13 cellular contexts compared by ENCODE assay signal in genomic region chr22:50280708-50281383, GRCh38. TPM values are rescaled to one million over a fixed set of nuclear protein-coding genes. Genes with fewer than 3 reads are reported as not detected.
DNase-seq lines count a peak whose midpoint lies in the region; ATAC-seq, FAIRE-seq and TF ChIP-seq lines count a peak whose summit lies in the region.
"Had no signal": no experiment of that assay in that cellular context is flagged by ENCODE, and none has a peak within 500 bp of the region (broad histone marks: within the 10 kb centered on the region; RNA-seq: fewer than 3 reads in every experiment).

No MANE protein-coding gene starts in this region.

- H3K79me1 ChIP-seq in H9 (ENCODE audit: insufficient read depth, low read depth, low read length, poor library complexity, severe bottlenecking): no peaks in the 10 kb centered on the region

- H3K36me3 ChIP-seq in HepG2 (replicated peaks in 1 of 2; ENCODE audit: control insufficient read depth in 1 of 2, insufficient read depth in 2 of 2, low read length in 2 of 2) (peaks cover 32 to 47% of the 10 kb centered on the region in 2 experiments; a peak in 4 of 5 replicates), right lobe of liver (peaks cover 0 to 85% (median 49%) of the 10 kb centered on the region in 4 donors), PC-9 (ENCODE audit: low read depth) (peaks cover 59% of the 10 kb centered on the region), stomach (peaks cover 89 to 96% (median 95%) of the 10 kb centered on the region in 4 donors)

- peaks cover 3% of the 10 kb centered on the region for H3K23me2 ChIP-seq in H9 (ENCODE audit: insufficient read length, low read depth, low read length, poor library complexity, severe bottlenecking)

- H2AFZ ChIP-seq in HepG2 (ENCODE audit: low read length) (no peak overlapping the region), PC-9 (no peak overlapping the region), H9 (ENCODE audit: low read length) (no peak overlapping the region)

- H3K9ac ChIP-seq in HepG2 (ENCODE audit: insufficient read depth, low read depth, low read length): no peak overlapping the region
- no peak overlapping the region for H3K9ac ChIP-seq in H9 (ENCODE audit: extremely low read depth, insufficient read length, low read length)

- TSS peak; percentile 60 for BruUV-seq in HepG2 (replicated peaks; lab: Mats Ljungman, UMichigan)
- BruUV-seq in PC-9 (replicated peaks; lab: Mats Ljungman, UMichigan): no TSS peak

- no peak overlapping the region for H3K18ac ChIP-seq in H9 (ENCODE audit: insufficient read length, low read depth, low read length)

- no peak overlapping the region for H3K4me3 ChIP-seq in HepG2 (replicated peaks in 1 of 3; ENCODE audit: insufficient read depth in 1 of 3, low read depth in 2 of 3, low read length in 3 of 3)
- no peak overlapping the region for H3K4me3 ChIP-seq in right lobe of liver
- H3K4me3 ChIP-seq in PC-9: no peak overlapping the region
- peak overlapping the region in 1 of 4 donors; percentile 32 for H3K4me3 ChIP-seq in stomach

- H3K79me2 ChIP-seq in HepG2 (ENCODE audit: insufficient read depth, low read length): no peaks in the 10 kb centered on the region
- H3K79me2 ChIP-seq in PC-9 (ENCODE audit: low read depth): peaks cover 21% of the 10 kb centered on the region
- no peaks in the 10 kb centered on the region for H3K79me2 ChIP-seq in H9 (ENCODE audit: insufficient read depth, low read length)

- H4K20me1 ChIP-seq in HepG2 (ENCODE audit: insufficient read depth, low read length) (no peaks in the 10 kb centered on the region), PC-9 (ENCODE audit: insufficient read depth) (peaks cover 8% of the 10 kb centered on the region), H9 (ENCODE audit: control insufficient read depth, insufficient read depth, insufficient read length) (no peaks in the 10 kb centered on the region)

- H3K4me3 Mint-ChIP-seq in H9: no peak overlapping the region
- H3K4me3 Mint-ChIP-seq: B cell had no signal

- no peak for FAIRE-seq in HepG2 (lab: Jason Lieb, UNC)

- no peak for TF ChIP-seq CTCF in HepG2 (CRISPR knock-in tag; IDR thresholded peaks at IDR 0.05)
- no peak for TF ChIP-seq CTCF in right lobe of liver (IDR thresholded peaks at IDR 0.05)
- no peak for TF ChIP-seq CTCF in PC-9 (conservative IDR thresholded peaks at IDR 0.05)
- TF ChIP-seq CTCF in stomach (IDR thresholded peaks at IDR 0.05): no peak
- no peak for TF ChIP-seq CTCF in H9 (conservative IDR thresholded peaks at IDR 0.05)

- H2BK120ac ChIP-seq in H9 (ENCODE audit: low read depth, low read length, poor library complexity, severe bottlenecking): no peak overlapping the region

- no peak overlapping the region for H3K4ac ChIP-seq in H9 (ENCODE audit: low read depth, low read length)

- TF ChIP-seq EP300 in HepG2 (IDR thresholded peaks at IDR 0.05; ENCODE audit: low read depth in 2 of 2, low read length in 2 of 2) (no peak), HepG2 (CRISPR knock-in tag; IDR thresholded peaks at IDR 0.05; ENCODE audit: borderline replicate concordance) (no peak), stomach (IDR thresholded peaks at IDR 0.05) (no peak)

- no peak overlapping the region for H3T11ph ChIP-seq in H9 (ENCODE audit: low read length)

- no peak overlapping the region for H4K91ac ChIP-seq in H9 (ENCODE audit: insufficient read length, low read depth, low read length)

- no peak overlapping the region for H3K4me2 ChIP-seq in HepG2 (ENCODE audit: low read depth, low read length)
- H3K4me2 ChIP-seq in PC-9: peak overlapping the region; percentile 75; the same call in 1 of the 2 replicates
- H3K4me2 ChIP-seq in H9 (ENCODE audit: insufficient read depth, insufficient read length, low read length): no peak overlapping the region

- intact Hi-C loops in HepG2 (cut with micrococcal nuclease; ENCODE audit: unreplicated experiment): no loop called here
- intact Hi-C loops in right lobe of liver (cut with DNase I): no loop called here
- intact Hi-C loops in PC-9 (cut with micrococcal nuclease; ENCODE audit: unreplicated experiment): no loop called here
- intact Hi-C loops in stomach (cut with DNase I; ENCODE audit: low total_unique reads): no loop called here

- POLR2A ChIA-PET in HepG2 (lab: Yijun Ruan, JAX) (no interaction called here), PC-9 (lab: Charles Lee; ENCODE audit: unreplicated experiment) (no interaction called here)

- DNase-seq in HepG2 (ENCODE audit: low spot score) (no peak), right lobe of liver (no peak), PC-9 (no peak), cerebellar cortex (ENCODE audit: low spot score) (peak; percentile 57), stomach (no peak), H9 (no peak), epidermal melanocyte (ENCODE audit: insufficient read length, low spot score) (no peak)
- DNase-seq: C1 segment of cervical spinal cord; CD4-positive, alpha-beta memory T cell; DND-41; GF-D8 had no signal

- CTCF ChIA-PET in HepG2 (lab: Yijun Ruan, JAX; ENCODE audit: low intra/inter-chr PET ratio, low total read pairs) (no interaction called here), PC-9 (lab: Charles Lee) (no interaction called here)

- TF ChIP-seq POLR2A in HepG2 (IDR thresholded peaks at IDR 0.05; ENCODE audit: insufficient read depth in 1 of 2, low read depth in 2 of 2, low read length in 2 of 2): no peak
- no peak for TF ChIP-seq POLR2A in right lobe of liver (IDR thresholded peaks at IDR 0.05)
- no peak for TF ChIP-seq POLR2A in stomach (IDR thresholded peaks at IDR 0.05)

- peaks cover 37 to 62% (median 59%) of the 10 kb centered on the region in 3 experiments for H3K36me3 Mint-ChIP-seq in H9 (ENCODE audit: insufficient read depth in 1 of 3, low read depth in 3 of 3)
- H3K36me3 Mint-ChIP-seq: CD4-positive, alpha-beta memory T cell had no signal

- H3K14ac ChIP-seq in H9 (ENCODE audit: insufficient read depth, low read length): no peak overlapping the region

- no peak overlapping the region for H2BK5ac ChIP-seq in H9 (ENCODE audit: insufficient read length, low read length)

- no peaks in the 10 kb centered on the region for H3K27me3 Mint-ChIP-seq in H9 (ENCODE audit: low read depth)
- H3K27me3 Mint-ChIP-seq: B cell; CD4-positive, alpha-beta memory T cell had no signal

- 93% methylated on average over 41 of the region's 47 CpGs for WGBS in HepG2 (ENCODE audit: low lambda C conversion rate)
- WGBS in right lobe of liver (ENCODE audit: insufficient coverage, low coverage, low lambda C conversion rate, missing lambda C conversion rate): 90% methylated on average over 7 of the region's 47 CpGs
- 72 to 84% (median 78%) methylated on average over 30 to 47 of the region's 47 CpGs for WGBS in stomach, 5 donors
- WGBS in H9 (ENCODE audit: extremely low coverage, insufficient read length, low lambda C conversion rate): no CpG with 5 or more reads among the region's 47 CpGs

- H3K9me3 ChIP-seq in HepG2 (ENCODE audit: low read length) (no peaks in the 10 kb centered on the region), right lobe of liver (no peaks in the 10 kb centered on the region), PC-9 (ENCODE audit: insufficient read depth, low read depth) (no peaks in the 10 kb centered on the region), stomach (no peaks in the 10 kb centered on the region), H9 (ENCODE audit: control insufficient read depth, low read depth, low read length) (no peaks in the 10 kb centered on the region)

- H3K56ac ChIP-seq in H9 (ENCODE audit: insufficient read length, low read depth, low read length): no peak overlapping the region

- no peak overlapping the region for H3K23ac ChIP-seq in H9 (ENCODE audit: insufficient read length, low read depth, low read length)

- H3K27ac ChIP-seq in HepG2 (ENCODE audit: extremely low read length, insufficient read depth, low read length): no peak overlapping the region
- H3K27ac ChIP-seq in right lobe of liver: no peak overlapping the region
- no peak overlapping the region for H3K27ac ChIP-seq in PC-9
- H3K27ac ChIP-seq in stomach: peak overlapping the region; percentile 84 to 95 (median 92)
- no peak overlapping the region for H3K27ac ChIP-seq in H9 (ENCODE audit: insufficient read length, low read depth, low read length)

- H3K27ac Mint-ChIP-seq in H9: no peak overlapping the region
- H3K27ac Mint-ChIP-seq: B cell; CD4-positive, alpha-beta memory T cell had no signal

- no peak overlapping the region for H2BK15ac ChIP-seq in H9 (ENCODE audit: low read depth, low read length)

- no peak overlapping the region for H4K5ac ChIP-seq in H9 (ENCODE audit: insufficient read length, low read depth, low read length)

- no peak for TF ChIP-seq RAD21 in HepG2 (CRISPR knock-in tag; IDR thresholded peaks at IDR 0.05)

- no peaks in the 10 kb centered on the region for H3K4me1 Mint-ChIP-seq in H9
- H3K4me1 Mint-ChIP-seq: B cell; CD4-positive, alpha-beta memory T cell had no signal

- H3K9me3 Mint-ChIP-seq in H9: peaks cover 6 to 9% of the 10 kb centered on the region in 2 experiments
- H3K9me3 Mint-ChIP-seq: CD4-positive, alpha-beta memory T cell had no signal

- no peaks in the 10 kb centered on the region for H3K9me2 ChIP-seq in PC-9 (ENCODE audit: insufficient read depth)

- no peak overlapping the region for H2AK5ac ChIP-seq in H9 (ENCODE audit: insufficient read length, low read length)

- H3K4me1 ChIP-seq in HepG2 (ENCODE audit: insufficient read depth, low read length) (no peaks in the 10 kb centered on the region), right lobe of liver (peaks cover 0 to 2% (median 0%) of the 10 kb centered on the region in 4 donors), PC-9 (replicated peaks; ENCODE audit: insufficient read depth) (peaks cover 38% of the 10 kb centered on the region), stomach (peaks cover 36 to 74% (median 55%) of the 10 kb centered on the region in 4 donors), H9 (ENCODE audit: insufficient read depth, low read length) (no peaks in the 10 kb centered on the region)

- H3K27me3 ChIP-seq in HepG2 (ENCODE audit: control insufficient read depth in 1 of 2, insufficient read depth in 2 of 2, low read length in 2 of 2): no peaks in the 10 kb centered on the region
- no peaks in the 10 kb centered on the region for H3K27me3 ChIP-seq in right lobe of liver
- H3K27me3 ChIP-seq in PC-9 (ENCODE audit: insufficient read depth, low read depth): no peaks in the 10 kb centered on the region
- no peaks in the 10 kb centered on the region for H3K27me3 ChIP-seq in stomach
- no peaks in the 10 kb centered on the region for H3K27me3 ChIP-seq in H9 (ENCODE audit: insufficient read depth, low read length)

- H3F3A ChIP-seq in PC-9 (ENCODE audit: insufficient read depth, low read depth): peaks cover 62% of the 10 kb centered on the region

- ATAC-seq in HepG2: no peak
- no peak for ATAC-seq in right lobe of liver
- no peak for ATAC-seq in GM19035 (IDR thresholded peaks at IDR 0.05; ENCODE audit: unreplicated experiment)

- no peak overlapping the region for H2BK20ac ChIP-seq in H9 (ENCODE audit: low read depth, low read length, poor library complexity, severe bottlenecking)

- no peak overlapping the region for H2BK12ac ChIP-seq in H9 (ENCODE audit: insufficient read length, low read depth, low read length)

- in situ Hi-C loops in HepG2 (cut with HindIII; ENCODE audit: extremely low pct_ligation_motif_present, low pct_unique_long_range_greater_than_20kb): no loop called here

- H4K8ac ChIP-seq in H9 (replicated peaks; ENCODE audit: insufficient read length, low read depth, low read length): no peak overlapping the region

RNA-seq across cellular contexts. Expression of gene MAPK11, which starts 10.7 kb away (rescaled TPM):
- total RNA-seq in HepG2 (2016; rRNA removed; fragmentation: Illumina TruSeq; extraction: Trizol) (0.15 TPM in 1 of 2 replicates, not detected in the other), right lobe of liver (1 to 10 TPM; 1.7 to 6.4 (median 2.5) TPM), PC-9 (2021) (5.5 and 10.0 TPM in 2 replicates), stomach (10 to 100 TPM in 1 of 5 donors, 1 to 10 TPM in 2, under 1 TPM in 1, not detected in 1; 0.29 to 10.1 (median 5.7) TPM), H9 (2021) (1.5 and 2.1 TPM in 2 replicates)
- total RNA-seq in HepG2 (2016; cell fraction: cytosol; rRNA removed; fragmentation: Illumina TruSeq; extraction: Trizol; ENCODE audit: low read depth): not detected in 2 replicates
- 0.12 and 0.15 TPM in 2 replicates for total RNA-seq in HepG2 (2016; cell fraction: insoluble cytoplasmic fraction; rRNA removed; fragmentation: Illumina TruSeq; extraction: Trizol)
- total RNA-seq in HepG2 (2016; cell fraction: membrane; rRNA removed; fragmentation: Illumina TruSeq; extraction: Trizol): 0.10 and 0.19 TPM in 2 replicates
- total RNA-seq in HepG2 (2016; cell fraction: nucleus; rRNA removed; fragmentation: Illumina TruSeq; extraction: Trizol): 0.28 TPM in 1 of 2 replicates, not detected in the other
- polyA plus RNA-seq in HepG2 (2011; rRNA removed) (0.17 and 0.46 TPM in 2 replicates), stomach (10 to 100 TPM in 2 of 3 donors, 1 to 10 TPM in 1; 8.5 to 13.6 (median 12.3) TPM)
- 0.13 and 0.19 TPM in 2 replicates for polyA plus RNA-seq in HepG2 (2011; cell fraction: cytosol; rRNA removed)
- 1.9 TPM in 2 replicates for polyA plus RNA-seq in HepG2 (2011; cell fraction: nucleus; rRNA removed)
- 0.21 TPM in 1 of 2 replicates, not detected in the other for polyA plus RNA-seq in HepG2 (2012)
- polyA plus RNA-seq in HepG2 (2016; cell fraction: cytosol; fragmentation: Illumina TruSeq; extraction: Trizol; ENCODE audit: low read depth): 0.05 and 0.07 TPM in 2 replicates
- 0.19 and 0.24 TPM in 2 replicates for polyA plus RNA-seq in HepG2 (2016; cell fraction: insoluble cytoplasmic fraction; fragmentation: Illumina TruSeq; extraction: Trizol; ENCODE audit: low read depth)
- polyA plus RNA-seq in HepG2 (2016; cell fraction: membrane; fragmentation: Illumina TruSeq; extraction: Trizol; ENCODE audit: low read depth): 0.13 TPM in 1 of 2 replicates, not detected in the other
- polyA plus RNA-seq in HepG2 (2016; cell fraction: nucleus; fragmentation: Illumina TruSeq; extraction: Trizol; ENCODE audit: insufficient read depth, low read depth): 0.25 and 0.37 TPM in 2 replicates
- polyA minus RNA-seq in HepG2 (2011; rRNA and poly(A)+ RNA removed; ENCODE audit: low replicate concordance): 0.58 and 0.94 TPM in 2 replicates
- not detected in 2 replicates for polyA minus RNA-seq in HepG2 (2011; cell fraction: cytosol; rRNA and poly(A)+ RNA removed)
- polyA minus RNA-seq in HepG2 (2011; cell fraction: nucleus; rRNA and poly(A)+ RNA removed): 0.13 TPM in 1 of 2 replicates, not detected in the other

RNA-seq across cellular contexts. Expression of gene MAPK12, which starts 19.4 kb away (rescaled TPM):
- total RNA-seq in HepG2 (2016; rRNA removed; fragmentation: Illumina TruSeq; extraction: Trizol): 15.0 and 23.3 TPM in 2 replicates
- 25.0 and 26.8 TPM in 2 replicates for total RNA-seq in HepG2 (2016; cell fraction: cytosol; rRNA removed; fragmentation: Illumina TruSeq; extraction: Trizol; ENCODE audit: low read depth)
- total RNA-seq in HepG2 (2016; cell fraction: insoluble cytoplasmic fraction; rRNA removed; fragmentation: Illumina TruSeq; extraction: Trizol): 15.4 and 25.6 TPM in 2 replicates
- total RNA-seq in HepG2 (2016; cell fraction: membrane; rRNA removed; fragmentation: Illumina TruSeq; extraction: Trizol): 43.0 and 45.2 TPM in 2 replicates
- 20.3 and 23.6 TPM in 2 replicates for total RNA-seq in HepG2 (2016; cell fraction: nucleus; rRNA removed; fragmentation: Illumina TruSeq; extraction: Trizol)
- 22.2 and 22.8 TPM in 2 replicates for polyA plus RNA-seq in HepG2 (2011; rRNA removed)
- polyA plus RNA-seq in HepG2 (2011; cell fraction: cytosol; rRNA removed): 12.9 and 20.7 TPM in 2 replicates
- polyA plus RNA-seq in HepG2 (2011; cell fraction: nucleus; rRNA removed): 115 and 151 TPM in 2 replicates
- polyA plus RNA-seq in HepG2 (2012): 6.9 and 10.9 TPM in 2 replicates
- polyA plus RNA-seq in HepG2 (2016; cell fraction: cytosol; fragmentation: Illumina TruSeq; extraction: Trizol; ENCODE audit: low read depth): 27.8 and 28.1 TPM in 2 replicates
- polyA plus RNA-seq in HepG2 (2016; cell fraction: insoluble cytoplasmic fraction; fragmentation: Illumina TruSeq; extraction: Trizol; ENCODE audit: low read depth): 14.6 and 16.4 TPM in 2 replicates
- polyA plus RNA-seq in HepG2 (2016; cell fraction: membrane; fragmentation: Illumina TruSeq; extraction: Trizol; ENCODE audit: low read depth): 37.0 and 38.8 TPM in 2 replicates
- polyA plus RNA-seq in HepG2 (2016; cell fraction: nucleus; fragmentation: Illumina TruSeq; extraction: Trizol; ENCODE audit: insufficient read depth, low read depth): 56.9 and 60.1 TPM in 2 replicates
- polyA minus RNA-seq in HepG2 (2011; rRNA and poly(A)+ RNA removed; ENCODE audit: low replicate concordance): 16.5 and 18.7 TPM in 2 replicates
- polyA minus RNA-seq in HepG2 (2011; cell fraction: cytosol; rRNA and poly(A)+ RNA removed): 5.1 and 9.2 TPM in 2 replicates
- 25.6 and 25.8 TPM in 2 replicates for polyA minus RNA-seq in HepG2 (2011; cell fraction: nucleus; rRNA and poly(A)+ RNA removed)
- 1 to 10 TPM; 2.1 to 7.6 (median 3.6) TPM for total RNA-seq in right lobe of liver
- 48.5 and 61.1 TPM in 2 replicates for total RNA-seq in PC-9 (2021)
- total RNA-seq in stomach: 10 to 100 TPM in 2 of 5 donors, 1 to 10 TPM in 3; 5.2 to 49.6 (median 9.3) TPM
- 1 to 10 TPM; 4.7 to 9.3 (median 7.1) TPM for polyA plus RNA-seq in stomach
- total RNA-seq in H9 (2021): 31.3 and 32.3 TPM in 2 replicates

RNA-seq across cellular contexts. Expression of gene PLXNB2, which starts 26.6 kb away (rescaled TPM):
- total RNA-seq in HepG2 (2016; rRNA removed; fragmentation: Illumina TruSeq; extraction: Trizol) (19.3 and 32.6 TPM in 2 replicates), right lobe of liver (100 to 1,000 TPM; 154 to 181 (median 161) TPM), PC-9 (2021) (250 and 260 TPM in 2 replicates), stomach (100 to 1,000 TPM; 105 to 648 (median 400) TPM), H9 (2021) (84.4 and 87.6 TPM in 2 replicates)
- total RNA-seq in HepG2 (2016; cell fraction: cytosol; rRNA removed; fragmentation: Illumina TruSeq; extraction: Trizol; ENCODE audit: low read depth): 4.6 and 4.9 TPM in 2 replicates
- 16.8 and 32.7 TPM in 2 replicates for total RNA-seq in HepG2 (2016; cell fraction: insoluble cytoplasmic fraction; rRNA removed; fragmentation: Illumina TruSeq; extraction: Trizol)
- 13.7 and 15.6 TPM in 2 replicates for total RNA-seq in HepG2 (2016; cell fraction: membrane; rRNA removed; fragmentation: Illumina TruSeq; extraction: Trizol)
- 43.2 and 57.8 TPM in 2 replicates for total RNA-seq in HepG2 (2016; cell fraction: nucleus; rRNA removed; fragmentation: Illumina TruSeq; extraction: Trizol)
- polyA plus RNA-seq in HepG2 (2011; rRNA removed) (68.9 and 79.4 TPM in 2 replicates), stomach (100 to 1,000 TPM in 2 of 3 donors, 10 to 100 TPM in 1; 50.3 to 197 (median 147) TPM)
- polyA plus RNA-seq in HepG2 (2011; cell fraction: cytosol; rRNA removed): 46.5 and 75.4 TPM in 2 replicates
- 265 and 413 TPM in 2 replicates for polyA plus RNA-seq in HepG2 (2011; cell fraction: nucleus; rRNA removed)
- polyA plus RNA-seq in HepG2 (2012): 53.9 and 72.9 TPM in 2 replicates
- polyA plus RNA-seq in HepG2 (2016; cell fraction: cytosol; fragmentation: Illumina TruSeq; extraction: Trizol; ENCODE audit: low read depth): 5.5 and 6.2 TPM in 2 replicates
- polyA plus RNA-seq in HepG2 (2016; cell fraction: insoluble cytoplasmic fraction; fragmentation: Illumina TruSeq; extraction: Trizol; ENCODE audit: low read depth): 16.2 and 23.0 TPM in 2 replicates
- polyA plus RNA-seq in HepG2 (2016; cell fraction: membrane; fragmentation: Illumina TruSeq; extraction: Trizol; ENCODE audit: low read depth): 10.1 and 11.9 TPM in 2 replicates
- 148 and 155 TPM in 2 replicates for polyA plus RNA-seq in HepG2 (2016; cell fraction: nucleus; fragmentation: Illumina TruSeq; extraction: Trizol; ENCODE audit: insufficient read depth, low read depth)
- polyA minus RNA-seq in HepG2 (2011; rRNA and poly(A)+ RNA removed; ENCODE audit: low replicate concordance): 61.5 and 149 TPM in 2 replicates
- polyA minus RNA-seq in HepG2 (2011; cell fraction: cytosol; rRNA and poly(A)+ RNA removed): 76.6 and 89.8 TPM in 2 replicates
- 57.9 and 61.3 TPM in 2 replicates for polyA minus RNA-seq in HepG2 (2011; cell fraction: nucleus; rRNA and poly(A)+ RNA removed)

RNA-seq across cellular contexts. Expression of gene HDAC10, which starts 29.8 kb away (rescaled TPM):
- total RNA-seq in HepG2 (2016; rRNA removed; fragmentation: Illumina TruSeq; extraction: Trizol): 4.0 and 13.9 TPM in 2 replicates
- total RNA-seq in HepG2 (2016; cell fraction: cytosol; rRNA removed; fragmentation: Illumina TruSeq; extraction: Trizol; ENCODE audit: low read depth): 7.1 and 8.7 TPM in 2 replicates
- total RNA-seq in HepG2 (2016; cell fraction: insoluble cytoplasmic fraction; rRNA removed; fragmentation: Illumina TruSeq; extraction: Trizol): 4.1 and 13.9 TPM in 2 replicates
- 4.4 and 4.6 TPM in 2 replicates for total RNA-seq in HepG2 (2016; cell fraction: membrane; rRNA removed; fragmentation: Illumina TruSeq; extraction: Trizol)
- total RNA-seq in HepG2 (2016; cell fraction: nucleus; rRNA removed; fragmentation: Illumina TruSeq; extraction: Trizol): 23.1 and 23.7 TPM in 2 replicates
- polyA plus RNA-seq in HepG2 (2011; rRNA removed): 14.9 and 19.7 TPM in 2 replicates
- polyA plus RNA-seq in HepG2 (2011; cell fraction: cytosol; rRNA removed): 1.8 and 3.9 TPM in 2 replicates
- polyA plus RNA-seq in HepG2 (2011; cell fraction: nucleus; rRNA removed): 257 and 366 TPM in 2 replicates
- polyA plus RNA-seq in HepG2 (2012): 15.0 and 23.8 TPM in 2 replicates
- 0.86 TPM in 2 replicates for polyA plus RNA-seq in HepG2 (2016; cell fraction: cytosol; fragmentation: Illumina TruSeq; extraction: Trizol; ENCODE audit: low read depth)
- polyA plus RNA-seq in HepG2 (2016; cell fraction: insoluble cytoplasmic fraction; fragmentation: Illumina TruSeq; extraction: Trizol; ENCODE audit: low read depth): 3.2 and 5.7 TPM in 2 replicates
- 2.1 TPM in 2 replicates for polyA plus RNA-seq in HepG2 (2016; cell fraction: membrane; fragmentation: Illumina TruSeq; extraction: Trizol; ENCODE audit: low read depth)
- polyA plus RNA-seq in HepG2 (2016; cell fraction: nucleus; fragmentation: Illumina TruSeq; extraction: Trizol; ENCODE audit: insufficient read depth, low read depth): 72.4 and 82.8 TPM in 2 replicates
- polyA minus RNA-seq in HepG2 (2011; rRNA and poly(A)+ RNA removed; ENCODE audit: low replicate concordance): 7.7 and 20.9 TPM in 2 replicates
- 3.9 and 4.2 TPM in 2 replicates for polyA minus RNA-seq in HepG2 (2011; cell fraction: cytosol; rRNA and poly(A)+ RNA removed)
- 34.9 and 37.9 TPM in 2 replicates for polyA minus RNA-seq in HepG2 (2011; cell fraction: nucleus; rRNA and poly(A)+ RNA removed)
- 10 to 100 TPM; 19.6 to 30.5 (median 23.0) TPM for total RNA-seq in right lobe of liver
- 80.5 and 101 TPM in 2 replicates for total RNA-seq in PC-9 (2021)
- total RNA-seq in stomach: 100 to 1,000 TPM in 2 of 5 donors, 10 to 100 TPM in 3; 15.4 to 156 (median 74.1) TPM
- polyA plus RNA-seq in stomach: 10 to 100 TPM; 24.7 to 41.4 (median 36.2) TPM
- total RNA-seq in H9 (2021): 41.1 and 45.0 TPM in 2 replicates

RNA-seq across cellular contexts. Expression of gene TUBGCP6, which starts 36.0 kb away (rescaled TPM):
- total RNA-seq in HepG2 (2016; rRNA removed; fragmentation: Illumina TruSeq; extraction: Trizol) (5.8 and 15.7 TPM in 2 replicates), right lobe of liver (10 to 100 TPM; 10.4 to 22.6 (median 14.6) TPM), PC-9 (2021) (31.3 and 34.8 TPM in 2 replicates), stomach (100 to 1,000 TPM in 1 of 5 donors, 10 to 100 TPM in 4; 40.4 to 112 (median 91.5) TPM), H9 (2021) (28.4 and 29.0 TPM in 2 replicates)
- 3.8 and 4.4 TPM in 2 replicates for total RNA-seq in HepG2 (2016; cell fraction: cytosol; rRNA removed; fragmentation: Illumina TruSeq; extraction: Trizol; ENCODE audit: low read depth)
- 4.6 and 17.4 TPM in 2 replicates for total RNA-seq in HepG2 (2016; cell fraction: insoluble cytoplasmic fraction; rRNA removed; fragmentation: Illumina TruSeq; extraction: Trizol)
- 4.6 and 5.1 TPM in 2 replicates for total RNA-seq in HepG2 (2016; cell fraction: membrane; rRNA removed; fragmentation: Illumina TruSeq; extraction: Trizol)
- total RNA-seq in HepG2 (2016; cell fraction: nucleus; rRNA removed; fragmentation: Illumina TruSeq; extraction: Trizol): 23.1 and 29.5 TPM in 2 replicates
- polyA plus RNA-seq in HepG2 (2011; rRNA removed) (14.6 and 23.7 TPM in 2 replicates), stomach (10 to 100 TPM; 37.8 to 59.0 (median 38.8) TPM)
- 2.6 and 4.8 TPM in 2 replicates for polyA plus RNA-seq in HepG2 (2011; cell fraction: cytosol; rRNA removed)
- 276 and 340 TPM in 2 replicates for polyA plus RNA-seq in HepG2 (2011; cell fraction: nucleus; rRNA removed)
- polyA plus RNA-seq in HepG2 (2012): 13.4 and 15.8 TPM in 2 replicates
- 0.95 and 1.2 TPM in 2 replicates for polyA plus RNA-seq in HepG2 (2016; cell fraction: cytosol; fragmentation: Illumina TruSeq; extraction: Trizol; ENCODE audit: low read depth)
- polyA plus RNA-seq in HepG2 (2016; cell fraction: insoluble cytoplasmic fraction; fragmentation: Illumina TruSeq; extraction: Trizol; ENCODE audit: low read depth): 3.6 and 4.4 TPM in 2 replicates
- polyA plus RNA-seq in HepG2 (2016; cell fraction: membrane; fragmentation: Illumina TruSeq; extraction: Trizol; ENCODE audit: low read depth): 0.86 and 2.1 TPM in 2 replicates
- 62.8 and 72.9 TPM in 2 replicates for polyA plus RNA-seq in HepG2 (2016; cell fraction: nucleus; fragmentation: Illumina TruSeq; extraction: Trizol; ENCODE audit: insufficient read depth, low read depth)
- polyA minus RNA-seq in HepG2 (2011; rRNA and poly(A)+ RNA removed; ENCODE audit: low replicate concordance): 11.6 and 16.8 TPM in 2 replicates
- 2.7 and 4.0 TPM in 2 replicates for polyA minus RNA-seq in HepG2 (2011; cell fraction: cytosol; rRNA and poly(A)+ RNA removed)
- 32.9 and 40.9 TPM in 2 replicates for polyA minus RNA-seq in HepG2 (2011; cell fraction: nucleus; rRNA and poly(A)+ RNA removed)

Comparison
In these comparisons a context has a peak if more than half of its experiments do, and no peak if none do; other contexts are left out.
1. H3K27ac ChIP-seq: peak in stomach (5 of 5); none in HepG2 (single experiment), right lobe of liver (0 of 3), PC-9 (single experiment) and H9 (single experiment).